In the genomic region with DNA sequence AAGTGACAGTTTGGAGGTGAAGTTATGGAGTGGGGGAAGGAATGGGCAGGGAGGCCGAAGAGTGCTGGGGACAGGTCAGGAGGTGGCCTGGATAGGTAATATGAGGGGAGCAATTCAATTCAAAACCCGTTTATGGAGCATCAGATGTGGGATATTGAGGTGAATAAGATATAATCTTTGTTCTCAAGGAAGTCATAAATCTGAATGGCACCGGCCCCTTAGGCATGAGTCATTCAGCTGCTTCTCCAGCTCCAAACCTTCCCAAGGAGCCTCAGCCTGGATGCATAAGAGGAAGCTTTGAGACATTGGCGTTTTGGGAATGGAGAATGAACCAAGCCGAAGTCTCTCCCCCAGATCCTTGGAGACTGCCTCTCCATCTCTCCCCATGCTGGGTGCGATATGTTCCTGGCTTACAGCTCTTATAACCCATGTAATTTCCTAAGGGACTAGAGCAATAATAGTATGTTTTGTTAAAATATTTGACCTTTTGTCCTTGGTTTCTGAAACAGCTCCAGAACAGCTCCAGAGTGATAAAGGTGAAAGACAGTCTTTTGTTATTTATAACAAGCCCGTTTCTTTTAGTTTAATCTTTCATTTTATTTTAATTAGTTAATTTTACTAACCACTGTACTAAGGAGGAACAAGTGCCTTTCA, we compare ENCODE assay signal across 11 cellular contexts. TPM values are rescaled to one million over a fixed set of nuclear protein-coding genes. Genes with fewer than 3 reads are reported as not detected.
DNase-seq lines count a peak whose midpoint lies in the region; TF ChIP-seq lines count a peak whose summit lies in the region.
"Had no signal": no experiment of that assay in that cellular context is flagged by ENCODE, and none has a peak within 500 bp of the region (broad histone marks: within the 10 kb centered on the region; RNA-seq: fewer than 3 reads in every experiment).

No MANE protein-coding gene starts in this region.

- peak overlapping the region in 1 of 7 donors; percentile 4 for H3K27ac Mint-ChIP-seq in CD4-positive, alpha-beta memory T cell

- no peaks in the 10 kb centered on the region for H3K36me3 ChIP-seq in CD4-positive, alpha-beta memory T cell (ENCODE audit: insufficient read depth, low read length)
- no peaks in the 10 kb centered on the region for H3K36me3 ChIP-seq in neural cell (ENCODE audit: insufficient read depth, low read length)

- H3F3A ChIP-seq in neural cell (ENCODE audit: insufficient read depth, low read length, poor library complexity, severe bottlenecking): no peaks in the 10 kb centered on the region

- no peak overlapping the region for H3K4me3 ChIP-seq in CD4-positive, alpha-beta memory T cell (ENCODE audit: low read length in 2 of 2)
- H3K4me3 ChIP-seq in choroid plexus epithelial cell (ENCODE audit: low read depth, low read length) (no peak overlapping the region), neural cell (ENCODE audit: low read length) (peak overlapping the region; percentile 93), dorsolateral prefrontal cortex (peak overlapping the region in 28 of 59 donors; percentile 8 to 89 (median 34))

- H3K9me2 ChIP-seq in neural cell (ENCODE audit: insufficient read depth, low read length): no peaks in the 10 kb centered on the region

- no peaks in the 10 kb centered on the region for H3K27me3 ChIP-seq in CD4-positive, alpha-beta memory T cell (ENCODE audit: insufficient read depth, low read length)
- H3K27me3 ChIP-seq in neural cell (ENCODE audit: insufficient read depth, low read depth, low read length) (no peaks in the 10 kb centered on the region), dorsolateral prefrontal cortex (no peaks in the 10 kb centered on the region)

- TF ChIP-seq EP300 in neural cell (conservative IDR thresholded peaks at IDR 0.05; ENCODE audit: poor library complexity, severe bottlenecking): no peak

- H3K79me2 ChIP-seq in neural cell (replicated peaks; ENCODE audit: insufficient read depth, low read length): no peaks in the 10 kb centered on the region

- no peak overlapping the region for H2AFZ ChIP-seq in neural cell (ENCODE audit: low read depth, low read length)

- H3K4me2 ChIP-seq in neural cell (ENCODE audit: low read length): no peak overlapping the region

- no peaks in the 10 kb centered on the region for H3K9me3 ChIP-seq in CD4-positive, alpha-beta memory T cell (ENCODE audit: control insufficient read depth in 1 of 2, low read length in 2 of 2)
- no peaks in the 10 kb centered on the region for H3K9me3 ChIP-seq in neural cell (ENCODE audit: low read length)

- H3K36me3 Mint-ChIP-seq in CD4-positive, alpha-beta memory T cell: peaks cover 8 to 10% of the 10 kb centered on the region in 2 donors

- no peak for TF ChIP-seq RAD21 in neural cell (conservative IDR thresholded peaks at IDR 0.05)

- H3K4me3 Mint-ChIP-seq in CD4-positive, alpha-beta memory T cell: peak overlapping the region in 5 of 8 donors; percentile 6 to 41 (median 18)

- intact Hi-C loops in CD4-positive, alpha-beta memory T cell (cut with micrococcal nuclease): no loop called here
- intact Hi-C loops in dorsolateral prefrontal cortex (cut with DNase I): no loop called here

- H3K4me1 ChIP-seq in CD4-positive, alpha-beta memory T cell (ENCODE audit: insufficient read depth, low read length): peaks cover 12% of the 10 kb centered on the region

- no peaks in the 10 kb centered on the region for H3K9me3 Mint-ChIP-seq in CD4-positive, alpha-beta memory T cell

- no peaks in the 10 kb centered on the region for H3K27me3 Mint-ChIP-seq in CD4-positive, alpha-beta memory T cell

- DNase-seq in CD4-positive, alpha-beta memory T cell: no peak
- peak; percentile 64 for DNase-seq in LoVo (ENCODE audit: low spot score)
- peak; percentile 45 for DNase-seq in choroid plexus epithelial cell (ENCODE audit: low read depth)
- DNase-seq in GM10266 (ENCODE audit: extremely low spot score): no peak
- no peak for DNase-seq in dorsolateral prefrontal cortex
- no peak for DNase-seq in foreskin melanocyte
- DNase-seq in anterior cingulate cortex (lab: John Stamatoyannopoulos, UW): no peak
- DNase-seq: central memory CD4-positive, alpha-beta T cell; DMS53; NCI-H510A had no signal

- POLR2A ChIA-PET in CD4-positive, alpha-beta memory T cell (lab: Charles Lee; ENCODE audit: partially characterized antibody): interaction anchor here (2.9 kb wide), 1 partner anchor 11 kb away, joined by 9 read pairs; no protein-coding TSS in a partner anchor

- no peak overlapping the region for H3K27ac ChIP-seq in CD4-positive, alpha-beta memory T cell (ENCODE audit: low read depth, low read length)
- H3K27ac ChIP-seq in neural cell (ENCODE audit: low read length): no peak overlapping the region
- H3K27ac ChIP-seq in dorsolateral prefrontal cortex: peak overlapping the region in 23 of 59 donors; percentile 2 to 75 (median 27)

- H4K20me1 ChIP-seq in neural cell (ENCODE audit: insufficient read depth): no peaks in the 10 kb centered on the region

- TF ChIP-seq CTCF in choroid plexus epithelial cell (conservative IDR thresholded peaks at IDR 0.05; ENCODE audit: low read depth, low read length) (no peak), neural cell (IDR thresholded peaks at IDR 0.05; ENCODE audit: poor library complexity, severe bottlenecking) (no peak), GM10266 (IDR thresholded peaks at IDR 0.05; ENCODE audit: control insufficient read depth, insufficient read depth, low read depth, missing control alignments) (no peak), dorsolateral prefrontal cortex (IDR thresholded peaks at IDR 0.05 in 54 of 56, conservative IDR thresholded peaks at IDR 0.05 in 2 of 56; ENCODE audit: low read depth in 1 of 56, partially characterized antibody in 56 of 56) (no peak)

- H3K4me1 Mint-ChIP-seq in CD4-positive, alpha-beta memory T cell: peaks cover 8 to 17% (median 16%) of the 10 kb centered on the region in 4 donors

- CTCF ChIA-PET in CD4-positive, alpha-beta memory T cell (lab: Charles Lee; ENCODE audit: partially characterized antibody): no interaction called here

- H3K9ac ChIP-seq in neural cell (ENCODE audit: low read length): no peak overlapping the region

TF ChIP-seq in neural cell, 6 proteins besides CTCF, POLR2A, EP300 and RAD21:
- TF ChIP-seq POLR2AphosphoS5 (IDR thresholded peaks at IDR 0.05) (no peak), TAF1 (IDR thresholded peaks at IDR 0.05; ENCODE audit: low read depth) (no peak), EZH2 (IDR thresholded peaks at IDR 0.05; ENCODE audit: borderline replicate concordance, insufficient read depth, low read length, poor library complexity, severe bottlenecking) (no peak), REST (IDR thresholded peaks at IDR 0.05; ENCODE audit: borderline replicate concordance) (no peak), MXI1 (conservative IDR thresholded peaks at IDR 0.05; ENCODE audit: poor library complexity, severe bottlenecking) (no peak), SMC3 (conservative IDR thresholded peaks at IDR 0.05; ENCODE audit: poor library complexity) (no peak)

RNA-seq across cellular contexts. Expression of gene TUBG2, which starts 1.7 kb away (rescaled TPM):
- 10 to 100 TPM; 18.1 to 19.1 TPM for total RNA-seq in CD4-positive, alpha-beta memory T cell
- polyA plus RNA-seq in CD4-positive, alpha-beta memory T cell: 1 to 10 TPM; 3.0 to 5.0 TPM
- polyA plus RNA-seq in neural cell: 24.9 and 28.9 TPM in 2 replicates
- 14.6 and 16.1 TPM in 2 replicates for polyA minus RNA-seq in neural cell
- 100 to 1,000 TPM in 77 of 120 experiments, 10 to 100 TPM in 43; 64.3 to 154 (median 106) TPM for total RNA-seq in dorsolateral prefrontal cortex

RNA-seq across cellular contexts. Expression of gene PLEKHH3, which starts 16.0 kb away (rescaled TPM):
- total RNA-seq in CD4-positive, alpha-beta memory T cell: under 1 TPM; 0.15 to 0.22 TPM
- under 1 TPM; 0.16 to 0.32 TPM for polyA plus RNA-seq in CD4-positive, alpha-beta memory T cell
- polyA plus RNA-seq in neural cell: 18.4 and 20.2 TPM in 2 replicates
- 14.1 and 19.0 TPM in 2 replicates for polyA minus RNA-seq in neural cell
- total RNA-seq in dorsolateral prefrontal cortex: 10 to 100 TPM in 104 of 120 experiments, 1 to 10 TPM in 16; 6.3 to 25.0 (median 12.5) TPM

RNA-seq across cellular contexts. Expression of gene CCR10, which starts 20.8 kb away (rescaled TPM):
- under 1 TPM; 0.53 to 0.81 TPM for total RNA-seq in CD4-positive, alpha-beta memory T cell
- 10 to 100 TPM in 1 of 2 donors, 1 to 10 TPM in 1; 9.1 to 10.7 TPM for polyA plus RNA-seq in CD4-positive, alpha-beta memory T cell
- polyA plus RNA-seq in neural cell: 3.1 and 5.1 TPM in 2 replicates
- 1.9 and 2.7 TPM in 2 replicates for polyA minus RNA-seq in neural cell
- total RNA-seq in dorsolateral prefrontal cortex: 1 to 10 TPM; 1.8 to 8.1 (median 4.2) TPM

RNA-seq across cellular contexts. Expression of gene CNTNAP1, which starts 21.5 kb away (rescaled TPM):
- total RNA-seq in CD4-positive, alpha-beta memory T cell: 1 to 10 TPM; 2.5 to 3.0 TPM
- polyA plus RNA-seq in CD4-positive, alpha-beta memory T cell: 1 to 10 TPM in 1 of 2 donors, not detected in 1; 1.2 TPM
- 21.9 and 23.9 TPM in 2 replicates for polyA plus RNA-seq in neural cell
- polyA minus RNA-seq in neural cell: 29.0 and 32.8 TPM in 2 replicates
- 100 to 1,000 TPM in 116 of 120 experiments, 10 to 100 TPM in 4; 58.4 to 222 (median 157) TPM for total RNA-seq in dorsolateral prefrontal cortex

RNA-seq across cellular contexts. Expression of gene TUBG1, which starts 51.3 kb away (rescaled TPM):
- 10 to 100 TPM; 13.6 to 16.5 TPM for total RNA-seq in CD4-positive, alpha-beta memory T cell
- 10 to 100 TPM in 1 of 2 donors, 1 to 10 TPM in 1; 6.4 to 12.8 TPM for polyA plus RNA-seq in CD4-positive, alpha-beta memory T cell
- 14.2 and 22.3 TPM in 2 replicates for polyA plus RNA-seq in neural cell
- 16.2 and 19.7 TPM in 2 replicates for polyA minus RNA-seq in neural cell
- 10 to 100 TPM; 29.0 to 81.9 (median 52.2) TPM for total RNA-seq in dorsolateral prefrontal cortex

Comparison
In these comparisons a context has a peak if more than half of its experiments do, and no peak if none do; other contexts are left out.
1. DNase-seq: peak in LoVo (single experiment) and choroid plexus epithelial cell (single experiment); none in CD4-positive, alpha-beta memory T cell (0 of 5), GM10266 (single experiment), dorsolateral prefrontal cortex (0 of 10), foreskin melanocyte (single experiment) and anterior cingulate cortex (0 of 58).
2. RNA of gene PLEKHH3, which starts 16.0 kb away (total RNA-seq): 6.3 to 25.0 TPM in dorsolateral prefrontal cortex; 0.15 to 0.22 TPM in CD4-positive, alpha-beta memory T cell; every median in the first group is over 4 times any median in the second.